In the genomic region with DNA sequence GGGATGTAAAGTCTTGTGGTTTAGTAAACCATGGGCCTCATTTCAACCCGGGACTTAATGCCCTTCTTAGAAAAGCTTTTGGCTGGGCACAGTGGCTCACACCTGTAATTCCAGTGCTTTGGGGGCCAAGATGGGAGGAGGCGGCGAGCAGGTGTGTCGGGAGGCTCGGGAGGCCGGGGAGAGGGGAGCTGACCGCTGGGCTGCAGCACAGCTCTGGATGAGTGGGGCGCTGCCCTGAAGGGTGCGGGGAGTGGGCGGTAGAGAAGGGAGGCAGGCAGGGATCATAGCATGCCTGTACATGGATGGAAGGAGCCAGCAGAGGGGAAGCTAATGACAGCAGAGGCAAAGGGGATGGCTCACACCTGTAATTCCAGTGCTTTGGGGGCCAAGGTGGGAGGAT, we compare ENCODE assay signal across 33 cellular contexts. TPM values are rescaled to one million over a fixed set of nuclear protein-coding genes. Genes with fewer than 3 reads are reported as not detected.
"Had no signal": no experiment of that assay in that cellular context is flagged by ENCODE, and none has a peak within 500 bp of the region (broad histone marks: within the 10 kb centered on the region; RNA-seq: fewer than 3 reads in every experiment).

No MANE protein-coding gene starts in this region.

- ATAC-seq: activated T-helper 17 cell treated with anti-CD3 and anti-CD28 coated beads, Interleukin-2, amount 50 U/mL, for 72 hours; body of pancreas; Panc1; SK-N-SH treated with all-trans-retinoic acid at 6 μM for 48 hours had no signal

- H3K4me3 ChIP-seq: body of pancreas, breast epithelium had no signal

- H3K36me3 ChIP-seq: breast epithelium had no signal

- DNase-seq: activated B cell treated with CpG ODN at 0.5 μM for 24 hours; activated CD4-positive, alpha-beta memory T cell treated with anti-CD3 and anti-CD28 coated beads, Interleukin-2, amount 10 ng/mL, durations not matched to agents 7 days and 5 days; activated CD4-positive, alpha-beta T cell treated with anti-CD3 and anti-CD28 coated beads for 4 hours; activated CD4-positive, alpha-beta T cell treated with anti-CD3 and anti-CD28 coated beads, Interleukin-2, amount 50 U/mL, for 1 hour; activated CD4-positive, CD25-positive, alpha-beta regulatory T cell treated with anti-CD3 and anti-CD28 coated beads, Interleukin-2, amount 50 U/mL, for 72 hours; activated gamma-delta T cell; activated naive CD4-positive, alpha-beta T cell treated with Interleukin-2 at 50 U/mL for 16 hours; activated naive CD8-positive, alpha-beta T cell treated with anti-CD3 and anti-CD28 coated beads, Interleukin-2, amount 10 ng/mL, durations not matched to agents 7 days and 5 days; activated T-cell treated with anti-CD3 and anti-CD28 coated beads, Interleukin-2, amount 50 U/mL, for 1 hour; activated T-cell treated with anti-CD3 and anti-CD28 coated beads, Interleukin-2, amount 50 U/mL, for 72 hours; amygdala; body of pancreas; Karpas-422; KBM-7; NCI-H1048; NCI-H1105 treated with DMSO at 0.1 percent for 48 hours; NCI-H1436; NCI-H1694; NCI-H1930; NCI-H345; NCI-H524 treated with DMSO at 0.1 percent for 48 hours; SHP77 treated with DMSO at 0.1 percent for 48 hours; SW 1271; T-helper 1 cell; T-helper 2 cell; T-helper 9 cell had no signal

- H3K27me3 ChIP-seq: body of pancreas had no signal

- H3K27ac ChIP-seq: body of pancreas, breast epithelium, VCaP had no signal

- H3K9me3 ChIP-seq: body of pancreas, breast epithelium had no signal

- H3K4me1 ChIP-seq: breast epithelium had no signal

RNA-seq across cellular contexts. Expression of gene LHX4, which starts 31.0 kb away (rescaled TPM):
- total RNA-seq: activated B cell treated with CpG ODN at 0.5 μM for 24 hours; activated CD4-positive, alpha-beta memory T cell treated with anti-CD3 and anti-CD28 coated beads, Interleukin-2, amount 10 ng/mL, durations not matched to agents 7 days and 5 days; activated CD8-positive, alpha-beta memory T cell treated with anti-CD3 and anti-CD28 coated beads for 36 hours; activated naive CD8-positive, alpha-beta T cell treated with anti-CD3 and anti-CD28 coated beads, Interleukin-2, amount 10 ng/mL, durations not matched to agents 7 days and 5 days; activated T-cell treated with anti-CD3 and anti-CD28 coated beads, Interleukin-2, amount 50 U/mL, for 72 hours; body of pancreas; breast epithelium; MCF 10A had no signal
